In the genomic region with DNA sequence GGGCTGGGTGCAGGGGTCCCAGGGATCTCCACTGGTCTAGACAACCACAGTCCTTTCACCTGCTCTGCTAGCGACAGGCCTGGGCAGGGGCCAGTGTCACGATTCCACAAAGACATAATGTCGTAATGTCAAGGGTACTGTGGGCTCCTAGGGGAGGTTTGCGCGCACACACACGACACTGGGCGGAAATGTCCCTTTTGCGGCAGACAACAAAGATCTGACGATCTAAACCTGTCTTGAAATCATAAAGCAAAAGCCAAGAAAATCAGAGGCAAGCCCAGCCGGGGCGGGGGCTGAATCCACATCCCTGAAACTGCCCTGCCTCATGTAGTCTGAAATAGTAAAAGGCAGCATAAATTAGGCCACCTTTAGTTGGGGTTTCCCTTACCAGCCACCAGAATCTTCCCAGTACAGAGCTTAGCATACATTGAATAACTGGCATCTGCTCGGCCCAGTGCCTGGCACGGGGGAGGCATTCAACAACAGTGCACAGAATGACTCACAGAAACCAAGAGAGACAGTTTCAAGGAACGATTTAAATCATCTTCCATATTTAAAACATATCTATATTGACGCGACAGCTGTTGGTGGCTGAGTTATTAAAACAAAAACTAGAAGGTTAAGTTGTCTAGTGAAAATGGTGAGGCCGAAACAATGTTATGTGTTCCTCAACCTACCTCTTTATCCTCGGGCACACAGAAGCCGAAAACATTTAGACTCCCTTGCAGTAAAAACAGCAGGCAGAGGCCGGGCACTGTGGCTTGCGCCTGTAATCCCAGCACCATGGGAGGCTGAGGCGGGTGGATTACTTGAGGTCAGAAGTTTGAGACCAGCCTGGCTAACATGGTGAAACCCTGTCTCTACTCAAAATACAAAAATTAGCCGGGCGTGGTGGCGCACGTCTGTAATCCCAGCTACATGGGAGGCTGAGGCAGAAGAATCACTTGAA, we compare ENCODE assay signal across 8 cellular contexts.
DNase-seq lines count a peak whose midpoint lies in the region; ATAC-seq and TF ChIP-seq lines count a peak whose summit lies in the region.

No MANE protein-coding gene starts in this region.

- peak; percentile 86 for DNase-seq in GM12865 (ENCODE audit: low read depth)
- peak; percentile 23 for DNase-seq in HT1080 (ENCODE audit: low read depth)
- DNase-seq in kidney tubule cell (ENCODE audit: low spot score): peak; percentile 17
- no peak for DNase-seq in left lobe of liver (ENCODE audit: low spot score)
- no peak for DNase-seq in ureter (ENCODE audit: low spot score)
- no peak for DNase-seq in NCI-H2107 (lab: John Stamatoyannopoulos, UW)
- DNase-seq in NCI-H1417 (lab: John Stamatoyannopoulos, UW): no peak

- no peak for TF ChIP-seq CTCF in GM12865 (IDR thresholded peaks at IDR 0.05; ENCODE audit: insufficient read depth, low read depth, low read length, missing control alignments)

- ATAC-seq in GM21528 (IDR thresholded peaks at IDR 0.05; ENCODE audit: low FRiP score, unreplicated experiment) (peak; percentile 89), left lobe of liver (no peak)

- H3K4me3 ChIP-seq in GM12865 (ENCODE audit: low read depth, low read length): no peak overlapping the region; the same call in 1 of the 2 replicates

Comparison
In these comparisons a context has a peak if more than half of its experiments do, and no peak if none do; other contexts are left out.
1. DNase-seq: peak in GM12865 (single experiment), HT1080 (single experiment) and kidney tubule cell (single experiment); none in left lobe of liver (single experiment), ureter (single experiment), NCI-H2107 (single experiment) and NCI-H1417 (0 of 3).